ENCODE assay signal across 21 cellular contexts in genomic region chr1:53155534-53155933, GRCh38. TPM values are rescaled to one million over a fixed set of nuclear protein-coding genes. Genes with fewer than 3 reads are reported as not detected.
"Had no signal": no experiment of that assay in that cellular context is flagged by ENCODE, and none has a peak within 500 bp of the region (broad histone marks: within the 10 kb centered on the region; RNA-seq: fewer than 3 reads in every experiment).

No MANE protein-coding gene starts in this region.

- H3K36me3 Mint-ChIP-seq: activated naive CD8-positive, alpha-beta T cell treated with anti-CD3 and anti-CD28 coated beads, Interleukin-2, amount 10 ng/mL, durations not matched to agents 7 days and 5 days; brain; immature natural killer cell had no signal

- H3K27me3 ChIP-seq: ovary, sigmoid colon, stomach had no signal

- FAIRE-seq: frontal cortex had no signal

- DNase-seq: activated CD4-positive, alpha-beta T cell treated with anti-CD3 and anti-CD28 coated beads for 1 hour; activated CD4-positive, alpha-beta T cell treated with anti-CD3 and anti-CD28 coated beads, Interleukin-2, amount 50 U/mL, for 4 hours; activated naive CD4-positive, alpha-beta T cell; activated naive CD8-positive, alpha-beta T cell treated with anti-CD3 and anti-CD28 coated beads, Interleukin-2, amount 10 ng/mL, durations not matched to agents 7 days and 5 days; activated T-cell treated with anti-CD3 and anti-CD28 coated beads for 4 hours; central memory CD4-positive, alpha-beta T cell; effector memory CD4-positive, alpha-beta T cell; head of caudate nucleus; immature natural killer cell; lower lobe of right lung; ovary; sigmoid colon; stimulated activated CD4-positive, alpha-beta T cell treated with anti-CD3 and anti-CD28 coated beads, Interleukin-1b, Interleukin-23, amount 100 ng/mL, for 48 hours; stomach; T-helper 9 cell had no signal

- H3K27ac ChIP-seq: lower lobe of right lung, ovary, sigmoid colon, stomach, thoracic aorta had no signal

- H3K9me3 ChIP-seq: lower lobe of right lung, ovary, sigmoid colon, stomach, thoracic aorta had no signal

- H3K4me1 ChIP-seq: lower lobe of right lung, sigmoid colon, stomach had no signal

- H3K4me3 Mint-ChIP-seq: activated naive CD8-positive, alpha-beta T cell treated with anti-CD3 and anti-CD28 coated beads, Interleukin-2, amount 10 ng/mL, durations not matched to agents 7 days and 5 days; brain; immature natural killer cell had no signal

- H3K27me3 Mint-ChIP-seq: activated naive CD8-positive, alpha-beta T cell treated with anti-CD3 and anti-CD28 coated beads, Interleukin-2, amount 10 ng/mL, durations not matched to agents 7 days and 5 days; brain had no signal

- H3K9me3 Mint-ChIP-seq: activated naive CD8-positive, alpha-beta T cell treated with anti-CD3 and anti-CD28 coated beads, Interleukin-2, amount 10 ng/mL, durations not matched to agents 7 days and 5 days; immature natural killer cell had no signal

- H3K27ac Mint-ChIP-seq: activated naive CD8-positive, alpha-beta T cell treated with anti-CD3 and anti-CD28 coated beads, Interleukin-2, amount 10 ng/mL, durations not matched to agents 7 days and 5 days; brain had no signal

- ATAC-seq: lower lobe of right lung had no signal

- H3K4me1 Mint-ChIP-seq: activated naive CD8-positive, alpha-beta T cell treated with anti-CD3 and anti-CD28 coated beads, Interleukin-2, amount 10 ng/mL, durations not matched to agents 7 days and 5 days; brain; immature natural killer cell had no signal

- H3K36me3 ChIP-seq: lower lobe of right lung, ovary, sigmoid colon, stomach, thoracic aorta had no signal

- H3K4me3 ChIP-seq: lower lobe of right lung, ovary, sigmoid colon, stomach, thoracic aorta had no signal

RNA-seq across cellular contexts. Expression of gene SLC1A7, which starts 13.1 kb away (rescaled TPM):
- total RNA-seq: activated naive CD8-positive, alpha-beta T cell treated with anti-CD3 and anti-CD28 coated beads, Interleukin-2, amount 10 ng/mL, durations not matched to agents 7 days and 5 days; frontal cortex; pulmonary artery endothelial cell; urinary bladder had no signal
- polyA plus RNA-seq: neural cell had no signal
